22 cellular contexts compared by ENCODE assay signal in genomic region chr3:138172625-138173024, GRCh38. TPM values are rescaled to one million over a fixed set of nuclear protein-coding genes. Genes with fewer than 3 reads are reported as not detected.
DNase-seq lines count a peak whose midpoint lies in the region; ATAC-seq, FAIRE-seq and TF ChIP-seq lines count a peak whose summit lies in the region.
"Had no signal": no experiment of that assay in that cellular context is flagged by ENCODE, and none has a peak within 500 bp of the region (broad histone marks: within the 10 kb centered on the region; RNA-seq: fewer than 3 reads in every experiment).

No MANE protein-coding gene starts in this region.

- no peak for FAIRE-seq in K562 (lab: Jason Lieb, UNC)
- FAIRE-seq: colon, islet of Langerhans, pancreas had no signal

- intact Hi-C loops in PC-9 (cut with micrococcal nuclease; ENCODE audit: unreplicated experiment) = no loop called here
- intact Hi-C loops in K562 (cut with micrococcal nuclease) = no loop called here

- no peaks in the 10 kb centered on the region for H3K9me3 Mint-ChIP-seq in activated naive CD4-positive, alpha-beta T cell treated with anti-CD3 and anti-CD28 coated beads, Interleukin-2, amount 50 U/mL, for 24 hours
- H3K9me3 Mint-ChIP-seq in stimulated activated effector memory CD8-positive, alpha-beta T cell treated with anti-CD3 and anti-CD28 coated beads, Interleukin-12 subunit alpha, Interleukin-12 subunit beta, amount 100 ng/mL, for 72 hours = no peaks in the 10 kb centered on the region
- H3K9me3 Mint-ChIP-seq: GM23338 had no signal

- H3K27ac ChIP-seq in PC-9 = no peak overlapping the region
- H3K27ac ChIP-seq in K562 (ENCODE audit: extremely low read depth, low read depth, low read length) = no peak overlapping the region
- H3K27ac ChIP-seq: pancreas had no signal

- POLR2A ChIA-PET in PC-9 (lab: Charles Lee; ENCODE audit: unreplicated experiment) (no interaction called here), K562 (lab: Yijun Ruan, JAX) (interaction anchor here (0.9 to 2.8 kb wide), 2 partner anchors 15 kb away, joined by 3 to 14 read pairs; partner anchors contain the start of gene ARMC8)

- H3F3A ChIP-seq in PC-9 (ENCODE audit: insufficient read depth, low read depth) = no peaks in the 10 kb centered on the region

- H3K36me3 ChIP-seq in PC-9 (ENCODE audit: low read depth) (peaks cover 14% of the 10 kb centered on the region), K562 (ENCODE audit: control insufficient read depth, insufficient read depth, low read length) (peaks cover 31% of the 10 kb centered on the region)

- H3K9me3 ChIP-seq in PC-9 (ENCODE audit: insufficient read depth, low read depth) (no peaks in the 10 kb centered on the region), K562 (replicated peaks; ENCODE audit: control insufficient read depth, insufficient read depth, low read depth, low read length) (no peaks in the 10 kb centered on the region)
- H3K9me3 ChIP-seq: pancreas had no signal

- H4K20me1 ChIP-seq in PC-9 (ENCODE audit: insufficient read depth) (no peaks in the 10 kb centered on the region), K562 (replicated peaks; ENCODE audit: control insufficient read depth, insufficient read depth, low read length) (no peaks in the 10 kb centered on the region)

- H3K9ac ChIP-seq in K562 (ENCODE audit: insufficient read depth in 1 of 2, low read depth in 2 of 2, low read length in 2 of 2) = no peak overlapping the region; a peak in 1 of 4 replicates

- no peak overlapping the region for H2AFZ ChIP-seq in PC-9
- H2AFZ ChIP-seq in K562 (ENCODE audit: low read depth, low read length) = no peak overlapping the region
- H2AFZ ChIP-seq: GM23338 had no signal

- no TSS peak for BruUV-seq in PC-9 (replicated peaks; lab: Mats Ljungman, UMichigan)
- BruUV-seq in K562 (replicated peaks; lab: Mats Ljungman, UMichigan) = no TSS peak

- H3K36me3 Mint-ChIP-seq in activated naive CD4-positive, alpha-beta T cell treated with anti-CD3 and anti-CD28 coated beads, Interleukin-2, amount 50 U/mL, for 24 hours = peaks cover 9% of the 10 kb centered on the region
- peaks cover 82% of the 10 kb centered on the region for H3K36me3 Mint-ChIP-seq in stimulated activated effector memory CD8-positive, alpha-beta T cell treated with anti-CD3 and anti-CD28 coated beads, Interleukin-12 subunit alpha, Interleukin-12 subunit beta, amount 100 ng/mL, for 72 hours

- H3K9me1 ChIP-seq in K562 (ENCODE audit: control insufficient read depth, insufficient read depth, low read length) = no peaks in the 10 kb centered on the region

- WGBS in K562 (ENCODE audit: insufficient coverage, low coverage, missing lambda C conversion rate) = 89% methylated on average over 2 of the region's 2 CpGs

- no peak for TF ChIP-seq RAD21 in K562 (CRISPR knock-in tag; conservative IDR thresholded peaks at IDR 0.05 in 1 of 2, IDR thresholded peaks at IDR 0.05 in 1 of 2)

- H3K27me3 ChIP-seq in PC-9 (ENCODE audit: insufficient read depth, low read depth) = no peaks in the 10 kb centered on the region
- no peaks in the 10 kb centered on the region for H3K27me3 ChIP-seq in K562 (ENCODE audit: control insufficient read depth in 2 of 2, insufficient read depth in 2 of 2, low read length in 2 of 2)
- H3K27me3 ChIP-seq: pancreas had no signal

- H3K4me1 ChIP-seq in PC-9 (replicated peaks; ENCODE audit: insufficient read depth) (peaks cover 12% of the 10 kb centered on the region), K562 (replicated peaks in 1 of 2; ENCODE audit: control insufficient read depth in 2 of 2, insufficient read depth in 2 of 2, low read length in 2 of 2) (no peaks in the 10 kb centered on the region; a peak in 2 of 5 replicates)

- TF ChIP-seq POLR2A in K562 (conservative IDR thresholded peaks at IDR 0.05) = no peak

- peak overlapping the region; percentile 68 for H3K4me3 Mint-ChIP-seq in activated naive CD4-positive, alpha-beta T cell treated with anti-CD3 and anti-CD28 coated beads, Interleukin-2, amount 50 U/mL, for 24 hours
- H3K4me3 Mint-ChIP-seq in stimulated activated effector memory CD8-positive, alpha-beta T cell treated with anti-CD3 and anti-CD28 coated beads, Interleukin-12 subunit alpha, Interleukin-12 subunit beta, amount 100 ng/mL, for 72 hours = peak overlapping the region; percentile 86

- no peak for TF ChIP-seq EP300 in K562 (IDR thresholded peaks at IDR 0.05; ENCODE audit: low read length)

- peak overlapping the region; percentile 80 for H3K27ac Mint-ChIP-seq in activated naive CD4-positive, alpha-beta T cell treated with anti-CD3 and anti-CD28 coated beads, Interleukin-2, amount 50 U/mL, for 24 hours
- no peak overlapping the region for H3K27ac Mint-ChIP-seq in stimulated activated effector memory CD8-positive, alpha-beta T cell treated with anti-CD3 and anti-CD28 coated beads, Interleukin-12 subunit alpha, Interleukin-12 subunit beta, amount 100 ng/mL, for 72 hours
- H3K27ac Mint-ChIP-seq: GM23338 had no signal

- CTCF ChIA-PET in PC-9 (lab: Charles Lee) (interaction anchor here (0.9 kb wide), 1 partner anchor 13 kb away, joined by 3 read pairs; no protein-coding TSS in a partner anchor), K562 (lab: Yijun Ruan, JAX; ENCODE audit: low intra/inter-chr PET ratio) (no interaction called here)

- DNase-seq in activated naive CD4-positive, alpha-beta T cell treated with anti-CD3 and anti-CD28 coated beads, Interleukin-2, amount 50 U/mL, for 16 hours = no peak
- DNase-seq in PC-9 (no peak), K562 (ENCODE audit: extremely low read depth in 1 of 4, low spot score in 3 of 4) (no peak), NCI-H1092 (lab: John Stamatoyannopoulos, UW) (no peak), NCI-H2029 treated with DMSO at 0.1 percent for 48 hours (lab: John Stamatoyannopoulos, UW) (no peak), NCI-H2171 (lab: John Stamatoyannopoulos, UW) (no peak)
- no peak for DNase-seq in stimulated activated effector memory CD8-positive, alpha-beta T cell treated with anti-CD3 and anti-CD28 coated beads, Interleukin-12 subunit alpha, Interleukin-12 subunit beta, amount 100 ng/mL, for 72 hours (ENCODE audit: low spot score in 2 of 2)
- DNase-seq: amniotic stem cell, erythroblast, mesendoderm, NCI-H1436, NCI-H526 treated with DMSO at 0.1 percent for 48 hours, pancreas, substantia nigra had no signal

- H3K4me2 ChIP-seq in PC-9 (peak overlapping the region; percentile 85; the same call in 1 of the 2 replicates), K562 (ENCODE audit: insufficient read depth, low read length) (no peak overlapping the region)

- H3K79me2 ChIP-seq in PC-9 (ENCODE audit: low read depth) (peaks cover 29% of the 10 kb centered on the region), K562 (ENCODE audit: control insufficient read depth, insufficient read depth, low read length) (peaks cover 27% of the 10 kb centered on the region)

- ATAC-seq in K562 = no peak
- ATAC-seq in stimulated activated effector memory CD8-positive, alpha-beta T cell treated with anti-CD3 and anti-CD28 coated beads, Interleukin-12 subunit alpha, Interleukin-12 subunit beta, amount 100 ng/mL, for 72 hours = no peak
- ATAC-seq: GM23338, pancreas had no signal

- no peaks in the 10 kb centered on the region for H3K27me3 Mint-ChIP-seq in activated naive CD4-positive, alpha-beta T cell treated with anti-CD3 and anti-CD28 coated beads, Interleukin-2, amount 50 U/mL, for 24 hours

- no peaks in the 10 kb centered on the region for H3K9me2 ChIP-seq in PC-9 (ENCODE audit: insufficient read depth)

- TF ChIP-seq CTCF in PC-9 (conservative IDR thresholded peaks at IDR 0.05) (no peak), K562 (IDR thresholded peaks at IDR 0.05 in 2 of 3, conservative IDR thresholded peaks at IDR 0.05 in 1 of 3; ENCODE audit: insufficient read depth in 2 of 3, low read depth in 1 of 3, low read length in 3 of 3) (no peak)

- H3K4me3 ChIP-seq in PC-9 (no peak overlapping the region), K562 (no peak overlapping the region)

- in situ Hi-C loops in K562 (cut with MboI) = no loop called here

- peaks cover 45% of the 10 kb centered on the region for H3K4me1 Mint-ChIP-seq in activated naive CD4-positive, alpha-beta T cell treated with anti-CD3 and anti-CD28 coated beads, Interleukin-2, amount 50 U/mL, for 24 hours
- peaks cover 23% of the 10 kb centered on the region for H3K4me1 Mint-ChIP-seq in stimulated activated effector memory CD8-positive, alpha-beta T cell treated with anti-CD3 and anti-CD28 coated beads, Interleukin-12 subunit alpha, Interleukin-12 subunit beta, amount 100 ng/mL, for 72 hours

RNA-seq across cellular contexts. Expression of gene DBR1, which starts 2.1 kb away (rescaled TPM):
- total RNA-seq in PC-9 (2021) (17.4 and 18.4 TPM in 2 replicates), K562 (2014; rRNA removed) (8.8 and 11.3 TPM in 2 replicates), K562 (2014; rRNA removed; fragmentation: Illumina TruSeq; extraction: Trizol) (13.8 and 14.1 TPM in 2 replicates), K562 (2015; rRNA removed; fragmentation: Illumina TruSeq; extraction: Trizol) (13.3 and 13.4 TPM in 2 replicates), K562 (2021) (12.4 and 13.1 TPM in 2 replicates)
- 11.2 and 26.9 TPM in 2 replicates for total RNA-seq in K562 (2011; cell fraction: chromatin; rRNA removed; ENCODE audit: low replicate concordance)
- 5.7 and 6.6 TPM in 2 replicates for total RNA-seq in K562 (2011; cell fraction: nucleolus; rRNA removed)
- 12.8 and 15.4 TPM in 2 replicates for total RNA-seq in K562 (2011; cell fraction: nucleoplasm; rRNA removed)
- polyA plus RNA-seq in K562 (2011; rRNA removed) (8.1 and 10.9 TPM in 2 replicates), K562 (2014; fragmentation: Illumina TruSeq; extraction: Trizol) (11.0 and 12.1 TPM in 2 replicates), K562 (2014; fragmentation: Nextera tagmentation; extraction: Ambion mirVana) (1 to 10 TPM; 2.7 to 6.0 TPM), K562 (2014; rRNA removed) (9.6 and 11.3 TPM in 2 replicates)
- polyA plus RNA-seq in K562 (2011; cell fraction: cytosol; rRNA removed) = 5.4 and 7.0 TPM in 2 replicates
- polyA plus RNA-seq in K562 (2011; cell fraction: nucleus; rRNA removed) = 4.5 and 5.5 TPM in 2 replicates
- polyA plus RNA-seq in K562 (2012) = 6.9 and 9.5 TPM in 2 replicates
- 7.2 and 8.7 TPM in 2 replicates for polyA minus RNA-seq in K562 (2011; rRNA and poly(A)+ RNA removed)
- polyA minus RNA-seq in K562 (2011; cell fraction: cytosol; rRNA and poly(A)+ RNA removed) = 6.2 and 6.3 TPM in 2 replicates
- polyA minus RNA-seq in K562 (2011; cell fraction: nucleus; rRNA and poly(A)+ RNA removed) = 3.6 and 6.0 TPM in 2 replicates

RNA-seq across cellular contexts. Expression of gene ARMC8, which starts 14.5 kb away (rescaled TPM):
- 32.2 and 32.4 TPM in 2 replicates for total RNA-seq in PC-9 (2021)
- total RNA-seq in K562 (2011; cell fraction: chromatin; rRNA removed; ENCODE audit: low replicate concordance) = 165 and 168 TPM in 2 replicates
- 84.4 and 85.4 TPM in 2 replicates for total RNA-seq in K562 (2011; cell fraction: nucleolus; rRNA removed)
- 96.1 and 121 TPM in 2 replicates for total RNA-seq in K562 (2011; cell fraction: nucleoplasm; rRNA removed)
- total RNA-seq in K562 (2014; rRNA removed) = 22.0 and 22.4 TPM in 2 replicates
- 43.6 and 51.1 TPM in 2 replicates for total RNA-seq in K562 (2014; rRNA removed; fragmentation: Illumina TruSeq; extraction: Trizol)
- 33.5 and 37.3 TPM in 2 replicates for total RNA-seq in K562 (2015; rRNA removed; fragmentation: Illumina TruSeq; extraction: Trizol)
- 33.5 and 39.7 TPM in 2 replicates for total RNA-seq in K562 (2021)
- polyA plus RNA-seq in K562 (2011; rRNA removed) = 69.2 and 76.1 TPM in 2 replicates
- 49.0 and 59.2 TPM in 2 replicates for polyA plus RNA-seq in K562 (2011; cell fraction: cytosol; rRNA removed)
- 104 and 119 TPM in 2 replicates for polyA plus RNA-seq in K562 (2011; cell fraction: nucleus; rRNA removed)
- 18.5 and 22.9 TPM in 2 replicates for polyA plus RNA-seq in K562 (2012)
- polyA plus RNA-seq in K562 (2014; fragmentation: Illumina TruSeq; extraction: Trizol) = 32.2 and 37.6 TPM in 2 replicates
- 10 to 100 TPM; 33.7 to 53.9 TPM for polyA plus RNA-seq in K562 (2014; fragmentation: Nextera tagmentation; extraction: Ambion mirVana)
- 25.7 and 25.8 TPM in 2 replicates for polyA plus RNA-seq in K562 (2014; rRNA removed)
- polyA minus RNA-seq in K562 (2011; rRNA and poly(A)+ RNA removed) = 124 and 144 TPM in 2 replicates
- polyA minus RNA-seq in K562 (2011; cell fraction: cytosol; rRNA and poly(A)+ RNA removed) = 28.2 and 49.7 TPM in 2 replicates
- polyA minus RNA-seq in K562 (2011; cell fraction: nucleus; rRNA and poly(A)+ RNA removed) = 95.2 and 160 TPM in 2 replicates

RNA-seq across cellular contexts. Expression of gene A4GNT, which starts 40.4 kb away (rescaled TPM):
- total RNA-seq in PC-9 (2021) (not detected in 2 replicates), K562 (2014; rRNA removed) (not detected in 2 replicates), K562 (2014; rRNA removed; fragmentation: Illumina TruSeq; extraction: Trizol) (not detected in 2 replicates), K562 (2015; rRNA removed; fragmentation: Illumina TruSeq; extraction: Trizol) (not detected in 2 replicates), K562 (2021) (not detected in 2 replicates)
- not detected in 2 replicates for total RNA-seq in K562 (2011; cell fraction: chromatin; rRNA removed; ENCODE audit: low replicate concordance)
- not detected in 2 replicates for total RNA-seq in K562 (2011; cell fraction: nucleolus; rRNA removed)
- not detected in 2 replicates for total RNA-seq in K562 (2011; cell fraction: nucleoplasm; rRNA removed)
- polyA plus RNA-seq in K562 (2011; rRNA removed) (not detected in 2 replicates), K562 (2014; fragmentation: Illumina TruSeq; extraction: Trizol) (not detected in 2 replicates), K562 (2014; fragmentation: Nextera tagmentation; extraction: Ambion mirVana) (not detected), K562 (2014; rRNA removed) (not detected in 2 replicates)
- not detected in 2 replicates for polyA plus RNA-seq in K562 (2011; cell fraction: cytosol; rRNA removed)
- not detected in 2 replicates for polyA plus RNA-seq in K562 (2011; cell fraction: nucleus; rRNA removed)
- polyA plus RNA-seq in K562 (2012) = 0.08 TPM in 1 of 2 replicates, not detected in the other
- not detected in 2 replicates for polyA minus RNA-seq in K562 (2011; rRNA and poly(A)+ RNA removed)
- polyA minus RNA-seq in K562 (2011; cell fraction: cytosol; rRNA and poly(A)+ RNA removed) = not detected in 2 replicates
- polyA minus RNA-seq in K562 (2011; cell fraction: nucleus; rRNA and poly(A)+ RNA removed) = not detected in 2 replicates
- total RNA-seq: activated CD8-positive, alpha-beta memory T cell treated with anti-CD3 and anti-CD28 coated beads for 36 hours; glomerular endothelial cell; GM23338; RPMI7951; T-helper 2 cell treated with Interferon-gamma antibody and Interleukin-4, amounts not matched to agents 100 ng/mL and 5 ng/mL, for 36 hours had no signal
- polyA plus RNA-seq: GM23338 had no signal

RNA-seq across cellular contexts. Expression of gene DZIP1L, which starts 57.2 kb away (rescaled TPM):
- total RNA-seq in PC-9 (2021) (2.3 and 6.1 TPM in 2 replicates), K562 (2014; rRNA removed) (0.41 and 1.5 TPM in 2 replicates), K562 (2014; rRNA removed; fragmentation: Illumina TruSeq; extraction: Trizol) (0.22 and 0.25 TPM in 2 replicates), K562 (2015; rRNA removed; fragmentation: Illumina TruSeq; extraction: Trizol) (0.54 and 0.57 TPM in 2 replicates), K562 (2021) (0.44 and 0.65 TPM in 2 replicates)
- total RNA-seq in K562 (2011; cell fraction: chromatin; rRNA removed; ENCODE audit: low replicate concordance) = 1.6 and 2.5 TPM in 2 replicates
- total RNA-seq in K562 (2011; cell fraction: nucleolus; rRNA removed) = 1.5 and 2.5 TPM in 2 replicates
- total RNA-seq in K562 (2011; cell fraction: nucleoplasm; rRNA removed) = 0.73 and 0.76 TPM in 2 replicates
- polyA plus RNA-seq in K562 (2011; rRNA removed) (0.14 and 0.18 TPM in 2 replicates), K562 (2014; fragmentation: Illumina TruSeq; extraction: Trizol) (0.08 and 0.52 TPM in 2 replicates), K562 (2014; fragmentation: Nextera tagmentation; extraction: Ambion mirVana) (under 1 TPM in 1 of 2 experiments, not detected in 1; 0.03 TPM), K562 (2014; rRNA removed) (1.0 and 1.1 TPM in 2 replicates)
- polyA plus RNA-seq in K562 (2011; cell fraction: cytosol; rRNA removed) = 0.12 and 0.88 TPM in 2 replicates
- polyA plus RNA-seq in K562 (2011; cell fraction: nucleus; rRNA removed) = 1.2 and 1.5 TPM in 2 replicates
- 0.36 and 0.53 TPM in 2 replicates for polyA plus RNA-seq in K562 (2012)
- 0.63 TPM in 1 of 2 replicates, not detected in the other for polyA minus RNA-seq in K562 (2011; rRNA and poly(A)+ RNA removed)
- not detected in 2 replicates for polyA minus RNA-seq in K562 (2011; cell fraction: cytosol; rRNA and poly(A)+ RNA removed)
- polyA minus RNA-seq in K562 (2011; cell fraction: nucleus; rRNA and poly(A)+ RNA removed) = 0.67 and 1.2 TPM in 2 replicates
- total RNA-seq: T-helper 2 cell treated with Interferon-gamma antibody and Interleukin-4, amounts not matched to agents 100 ng/mL and 5 ng/mL, for 36 hours had no signal
